23 cellular contexts compared by ENCODE assay signal in genomic region chr1:226481133-226481532, GRCh38.
"Had no signal": no experiment of that assay in that cellular context is flagged by ENCODE, and none has a peak within 500 bp of the region (broad histone marks: within the 10 kb centered on the region; RNA-seq: fewer than 3 reads in every experiment).

No MANE protein-coding gene starts in this region.

- ATAC-seq: gastroesophageal sphincter; left ventricle myocardium superior; psoas muscle; sciatic nerve; stimulated activated naive B cell treated with anti-CD40 and anti-IgM and Interleukin-4, amounts not matched to agents 10 μg/mL and 1 μg/mL and 100 μg/mL, for 72 hours; stimulated activated naive CD8-positive, alpha-beta T cell treated with anti-CD3 and anti-CD28 coated beads, Interleukin-15, amount 100 ng/mL, for 72 hours had no signal

- H3K27ac Mint-ChIP-seq: immature natural killer cell; naive B cell; nephron progenitor cell; stimulated activated naive B cell treated with anti-CD40 and anti-IgM and Interleukin-4, amounts not matched to agents 10 μg/mL and 1 μg/mL and 100 μg/mL, for 72 hours; stimulated activated naive CD8-positive, alpha-beta T cell treated with anti-CD3 and anti-CD28 coated beads, Interleukin-15, amount 100 ng/mL, for 72 hours had no signal

- H3K4me3 ChIP-seq: dorsolateral prefrontal cortex, esophagus muscularis mucosa, gastroesophageal sphincter, psoas muscle, testis, tibial nerve had no signal

- H3K36me3 ChIP-seq: esophagus muscularis mucosa, gastroesophageal sphincter, tibial nerve had no signal

- H3K27me3 ChIP-seq: testis had no signal

- FAIRE-seq: endometrium, keratinocyte had no signal

- H3K4me3 Mint-ChIP-seq: immature natural killer cell; naive B cell; nephron progenitor cell; stimulated activated naive B cell treated with anti-CD40 and anti-IgM and Interleukin-4, amounts not matched to agents 10 μg/mL and 1 μg/mL and 100 μg/mL, for 72 hours; stimulated activated naive CD8-positive, alpha-beta T cell treated with anti-CD3 and anti-CD28 coated beads, Interleukin-15, amount 100 ng/mL, for 72 hours had no signal

- DNase-seq: cortex of kidney; dorsolateral prefrontal cortex; effector memory CD4-positive, alpha-beta T cell; glutamatergic neuron; immature natural killer cell; left ventricle myocardium superior; mesendoderm; naive B cell; nephron progenitor cell; psoas muscle; retina; stimulated activated CD4-positive, alpha-beta T cell treated with anti-CD3 and anti-CD28 coated beads, Interleukin-2, amount 100 ng/mL, for 24 hours; stimulated activated CD4-positive, alpha-beta T cell treated with anti-CD3 and anti-CD28 coated beads, Interleukin-4, amount 100 ng/mL, for 4 hours; stimulated activated naive B cell treated with anti-CD40 and anti-IgM and Interleukin-4, amounts not matched to agents 10 μg/mL and 1 μg/mL and 100 μg/mL, for 72 hours; stimulated activated naive CD8-positive, alpha-beta T cell treated with anti-CD3 and anti-CD28 coated beads, Interleukin-15, amount 100 ng/mL, for 72 hours; testis had no signal

- H3K9me3 Mint-ChIP-seq: immature natural killer cell; nephron progenitor cell; stimulated activated naive CD8-positive, alpha-beta T cell treated with anti-CD3 and anti-CD28 coated beads, Interleukin-15, amount 100 ng/mL, for 72 hours had no signal

- H3K4me1 ChIP-seq: esophagus muscularis mucosa, gastroesophageal sphincter, psoas muscle, testis, tibial nerve had no signal

- H3K9me3 ChIP-seq: esophagus muscularis mucosa, gastroesophageal sphincter, psoas muscle, testis had no signal

- H3K36me3 Mint-ChIP-seq: immature natural killer cell had no signal

- H3K27ac ChIP-seq: dorsolateral prefrontal cortex, epithelial cell of prostate, esophagus muscularis mucosa, gastroesophageal sphincter, psoas muscle, testis, tibial nerve had no signal

- H3K4me1 Mint-ChIP-seq: immature natural killer cell; naive B cell; stimulated activated naive B cell treated with anti-CD40 and anti-IgM and Interleukin-4, amounts not matched to agents 10 μg/mL and 1 μg/mL and 100 μg/mL, for 72 hours had no signal
